Comparison of ENCODE assay signal across 1 cellular context in the genomic region with DNA sequence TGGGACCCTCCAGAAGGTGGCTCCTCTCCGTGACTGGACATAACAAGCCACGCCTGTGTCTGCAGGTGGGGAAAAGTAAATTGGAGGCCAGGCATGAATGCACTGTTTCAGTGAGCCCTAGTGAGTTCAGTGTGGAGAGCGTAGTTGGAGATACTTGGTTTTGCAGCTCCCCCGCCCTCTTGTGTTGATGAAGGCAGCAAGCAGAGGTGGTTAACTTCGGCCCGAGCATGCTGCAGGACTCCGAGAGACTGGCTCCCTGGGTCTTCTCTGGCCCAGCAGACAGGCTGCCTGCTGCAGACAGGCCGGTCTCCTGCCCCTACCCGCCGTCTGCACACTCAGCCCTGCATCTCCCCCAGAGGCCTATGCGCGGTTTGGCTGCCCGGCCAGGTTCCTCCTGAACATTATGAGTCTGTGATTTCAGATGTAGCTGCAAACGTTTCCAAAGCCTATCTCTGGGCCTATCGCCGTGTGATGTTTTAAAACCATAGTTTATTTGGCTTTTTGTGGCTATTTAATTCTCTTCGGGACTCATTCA.
TF ChIP-seq lines count a peak whose summit lies in the region.

No MANE protein-coding gene starts in this region.

TF ChIP-seq in WTC11, 78 proteins besides CTCF, POLR2A, EP300 and RAD21 (continued from another document):
- TF ChIP-seq, protein P1, sequence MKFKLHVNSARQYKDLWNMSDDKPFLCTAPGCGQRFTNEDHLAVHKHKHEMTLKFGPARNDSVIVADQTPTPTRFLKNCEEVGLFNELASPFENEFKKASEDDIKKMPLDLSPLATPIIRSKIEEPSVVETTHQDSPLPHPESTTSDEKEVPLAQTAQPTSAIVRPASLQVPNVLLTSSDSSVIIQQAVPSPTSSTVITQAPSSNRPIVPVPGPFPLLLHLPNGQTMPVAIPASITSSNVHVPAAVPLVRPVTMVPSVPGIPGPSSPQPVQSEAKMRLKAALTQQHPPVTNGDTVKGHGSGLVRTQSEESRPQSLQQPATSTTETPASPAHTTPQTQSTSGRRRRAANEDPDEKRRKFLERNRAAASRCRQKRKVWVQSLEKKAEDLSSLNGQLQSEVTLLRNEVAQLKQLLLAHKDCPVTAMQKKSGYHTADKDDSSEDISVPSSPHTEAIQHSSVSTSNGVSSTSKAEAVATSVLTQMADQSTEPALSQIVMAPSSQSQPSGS (CRISPR knock-in tag; IDR thresholded peaks at IDR 0.05; ENCODE audit: borderline replicate concordance, low read depth) = no peak
- TF ChIP-seq, protein P2, sequence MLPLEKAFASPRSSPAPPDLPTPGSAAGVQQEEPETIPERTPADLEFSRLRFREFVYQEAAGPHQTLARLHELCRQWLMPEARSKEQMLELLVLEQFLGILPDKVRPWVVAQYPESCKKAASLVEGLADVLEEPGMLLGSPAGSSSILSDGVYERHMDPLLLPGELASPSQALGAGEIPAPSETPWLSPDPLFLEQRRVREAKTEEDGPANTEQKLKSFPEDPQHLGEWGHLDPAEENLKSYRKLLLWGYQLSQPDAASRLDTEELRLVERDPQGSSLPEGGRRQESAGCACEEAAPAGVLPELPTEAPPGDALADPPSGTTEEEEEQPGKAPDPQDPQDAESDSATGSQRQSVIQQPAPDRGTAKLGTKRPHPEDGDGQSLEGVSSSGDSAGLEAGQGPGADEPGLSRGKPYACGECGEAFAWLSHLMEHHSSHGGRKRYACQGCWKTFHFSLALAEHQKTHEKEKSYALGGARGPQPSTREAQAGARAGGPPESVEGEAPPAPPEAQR (CRISPR knock-in tag; IDR thresholded peaks at IDR 0.05) = no peak
- no peak for TF ChIP-seq SMAD3 (CRISPR knock-in tag; IDR thresholded peaks at IDR 0.05; ENCODE audit: borderline replicate concordance)
